In genomic region chr1:154567386-154568164, GRCh38 we compare ENCODE assay signal across 1 cellular context.
TF ChIP-seq lines count a peak whose summit lies in the region.

Gene CHRNB2 (plus strand): TSS chr1:154567778. CDS start chr1:154568045, 267 bp downstream.

TF ChIP-seq in HepG2, 621 proteins besides CTCF, POLR2A, EP300 and RAD21 (continued from another document and continues in another):
- TF ChIP-seq, protein P1, sequence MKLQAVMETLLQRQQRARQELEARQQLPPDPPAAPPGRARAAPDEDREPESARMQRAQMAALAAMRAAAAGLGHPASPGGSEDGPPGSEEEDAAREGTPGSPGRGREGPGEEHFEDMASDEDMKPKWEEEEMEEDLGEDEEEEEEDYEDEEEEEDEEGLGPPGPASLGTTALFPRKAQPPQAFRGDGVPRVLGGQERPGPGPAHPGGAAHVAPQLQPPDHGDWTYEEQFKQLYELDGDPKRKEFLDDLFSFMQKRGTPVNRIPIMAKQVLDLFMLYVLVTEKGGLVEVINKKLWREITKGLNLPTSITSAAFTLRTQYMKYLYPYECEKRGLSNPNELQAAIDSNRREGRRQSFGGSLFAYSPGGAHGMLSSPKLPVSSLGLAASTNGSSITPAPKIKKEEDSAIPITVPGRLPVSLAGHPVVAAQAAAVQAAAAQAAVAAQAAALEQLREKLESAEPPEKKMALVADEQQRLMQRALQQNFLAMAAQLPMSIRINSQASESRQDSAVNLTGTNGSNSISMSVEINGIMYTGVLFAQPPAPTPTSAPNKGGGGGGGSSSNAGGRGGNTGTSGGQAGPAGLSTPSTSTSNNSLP (IDR thresholded peaks at IDR 0.05; ENCODE audit: low read depth, low read length): no peak
- TF ChIP-seq TP53 (CRISPR knock-in tag; conservative IDR thresholded peaks at IDR 0.05) (no peak), EEA1 (CRISPR knock-in tag; IDR thresholded peaks at IDR 0.05; ENCODE audit: borderline replicate concordance) (peak; percentile 96; the same call in 1 of the 2 replicates), RFX5 (IDR thresholded peaks at IDR 0.05; ENCODE audit: low read depth, low read length) (no peak), FOXA3 (CRISPR knock-in tag; IDR thresholded peaks at IDR 0.05) (peak; percentile 61), HOXD1 (CRISPR knock-in tag; IDR thresholded peaks at IDR 0.05) (peak; percentile 86; the same call in 1 of the 2 replicates), WIZ (CRISPR knock-in tag; IDR thresholded peaks at IDR 0.05) (peak; percentile 98), HDAC2 (CRISPR knock-in tag; IDR thresholded peaks at IDR 0.05) (peak; percentile 55; the same call in 1 of the 2 replicates), KLF16 (CRISPR knock-in tag; IDR thresholded peaks at IDR 0.05) (peak in 1 of 2 experiments; percentile 96; a peak in 2 of 4 replicates), TERF1 (CRISPR knock-in tag; IDR thresholded peaks at IDR 0.05) (peak; percentile 86), ZNF781 (CRISPR knock-in tag; IDR thresholded peaks at IDR 0.05; ENCODE audit: borderline replicate concordance, not compliant biosample characterization) (no peak), ZNF710 (CRISPR knock-in tag; IDR thresholded peaks at IDR 0.05; ENCODE audit: borderline replicate concordance) (no peak), ARNTL (CRISPR knock-in tag; IDR thresholded peaks at IDR 0.05) (peak; percentile 83), CBX2 (IDR thresholded peaks at IDR 0.05; ENCODE audit: low read depth, low read length) (no peak), CBX2 (CRISPR knock-in tag; IDR thresholded peaks at IDR 0.05; ENCODE audit: low read depth) (no peak), ESRRA (CRISPR knock-in tag; IDR thresholded peaks at IDR 0.05; ENCODE audit: low read depth) (peak; percentile 68), NKX3-1 (CRISPR knock-in tag; IDR thresholded peaks at IDR 0.05) (peak; percentile 96), FOXK1 (CRISPR knock-in tag; IDR thresholded peaks at IDR 0.05; ENCODE audit: borderline replicate concordance, low read depth) (peak; percentile 62; the same call in 1 of the 2 replicates), HOXA3 (CRISPR knock-in tag; IDR thresholded peaks at IDR 0.05) (peak; percentile 85), SP140L (CRISPR knock-in tag; IDR thresholded peaks at IDR 0.05; ENCODE audit: borderline replicate concordance) (peak; percentile 91; the same call in 1 of the 2 replicates), PAF1 (CRISPR knock-in tag; IDR thresholded peaks at IDR 0.05) (no peak), NFKBIZ (CRISPR knock-in tag; IDR thresholded peaks at IDR 0.05) (peak; percentile 90), ZC3H4 (CRISPR knock-in tag; IDR thresholded peaks at IDR 0.05; ENCODE audit: borderline replicate concordance) (no peak; the same call in 1 of the 2 replicates), ZNF737 (CRISPR knock-in tag; IDR thresholded peaks at IDR 0.05; ENCODE audit: borderline replicate concordance) (no peak), ZNF367 (CRISPR knock-in tag; IDR thresholded peaks at IDR 0.05; ENCODE audit: borderline replicate concordance) (peak; percentile 76; the same call in 1 of the 2 replicates), MXD1 (CRISPR knock-in tag; IDR thresholded peaks at IDR 0.05) (peak; percentile 91), ATF7 (IDR thresholded peaks at IDR 0.05) (no peak), ATF7 (CRISPR knock-in tag; IDR thresholded peaks at IDR 0.05) (no peak), ZNF652 (CRISPR knock-in tag; IDR thresholded peaks at IDR 0.05; ENCODE audit: borderline replicate concordance, low read depth) (no peak), TBL1XR1 (IDR thresholded peaks at IDR 0.05; ENCODE audit: borderline replicate concordance, low read length, partially characterized antibody) (no peak), AGO1 (IDR thresholded peaks at IDR 0.05; ENCODE audit: low read depth, low read length, poor library complexity, severe bottlenecking) (no peak), ZNF75D (CRISPR knock-in tag; IDR thresholded peaks at IDR 0.05; ENCODE audit: borderline replicate concordance) (no peak), ZNF496 (CRISPR knock-in tag; IDR thresholded peaks at IDR 0.05; ENCODE audit: insufficient replicate concordance) (no peak), ZNF569 (CRISPR knock-in tag; IDR thresholded peaks at IDR 0.05; ENCODE audit: borderline replicate concordance) (no peak), ZNF333 (CRISPR knock-in tag; IDR thresholded peaks at IDR 0.05; ENCODE audit: borderline replicate concordance) (peak; percentile 97; the same call in 1 of the 2 replicates), HNRNPLL (IDR thresholded peaks at IDR 0.05; ENCODE audit: low read depth, low read length, poor library complexity, severe bottlenecking) (peak; percentile 40), MED1 (CRISPR knock-in tag; IDR thresholded peaks at IDR 0.05) (peak; percentile 79), REPIN1 (CRISPR knock-in tag; IDR thresholded peaks at IDR 0.05; ENCODE audit: borderline replicate concordance, low read depth) (peak; percentile 84), MTF1 (CRISPR knock-in tag; IDR thresholded peaks at IDR 0.05) (peak; percentile 80; the same call in 1 of the 2 replicates), ZNF24 (IDR thresholded peaks at IDR 0.05) (no peak), ZNF816 (CRISPR knock-in tag; IDR thresholded peaks at IDR 0.05; ENCODE audit: borderline replicate concordance) (peak; percentile 94; the same call in 1 of the 2 replicates), ZNF850 (CRISPR knock-in tag; conservative IDR thresholded peaks at IDR 0.05) (peak; percentile 90; the same call in 1 of the 2 replicates), KLF6 (CRISPR knock-in tag; IDR thresholded peaks at IDR 0.05) (peak; percentile 99), ZNF232 (CRISPR knock-in tag; IDR thresholded peaks at IDR 0.05; ENCODE audit: borderline replicate concordance) (peak; percentile 96; the same call in 1 of the 2 replicates), JUND (CRISPR knock-in tag; IDR thresholded peaks at IDR 0.05) (peak; percentile 73; the same call in 1 of the 2 replicates)
- TF ChIP-seq, protein P2, sequence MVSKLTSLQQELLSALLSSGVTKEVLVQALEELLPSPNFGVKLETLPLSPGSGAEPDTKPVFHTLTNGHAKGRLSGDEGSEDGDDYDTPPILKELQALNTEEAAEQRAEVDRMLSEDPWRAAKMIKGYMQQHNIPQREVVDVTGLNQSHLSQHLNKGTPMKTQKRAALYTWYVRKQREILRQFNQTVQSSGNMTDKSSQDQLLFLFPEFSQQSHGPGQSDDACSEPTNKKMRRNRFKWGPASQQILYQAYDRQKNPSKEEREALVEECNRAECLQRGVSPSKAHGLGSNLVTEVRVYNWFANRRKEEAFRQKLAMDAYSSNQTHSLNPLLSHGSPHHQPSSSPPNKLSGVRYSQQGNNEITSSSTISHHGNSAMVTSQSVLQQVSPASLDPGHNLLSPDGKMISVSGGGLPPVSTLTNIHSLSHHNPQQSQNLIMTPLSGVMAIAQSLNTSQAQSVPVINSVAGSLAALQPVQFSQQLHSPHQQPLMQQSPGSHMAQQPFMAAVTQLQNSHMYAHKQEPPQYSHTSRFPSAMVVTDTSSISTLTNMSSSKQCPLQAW (CRISPR knock-in tag; IDR thresholded peaks at IDR 0.05): 0 out of 2 replicates have a peak, but pooled peaks have one; percentile 19
- TF ChIP-seq, protein P3, sequence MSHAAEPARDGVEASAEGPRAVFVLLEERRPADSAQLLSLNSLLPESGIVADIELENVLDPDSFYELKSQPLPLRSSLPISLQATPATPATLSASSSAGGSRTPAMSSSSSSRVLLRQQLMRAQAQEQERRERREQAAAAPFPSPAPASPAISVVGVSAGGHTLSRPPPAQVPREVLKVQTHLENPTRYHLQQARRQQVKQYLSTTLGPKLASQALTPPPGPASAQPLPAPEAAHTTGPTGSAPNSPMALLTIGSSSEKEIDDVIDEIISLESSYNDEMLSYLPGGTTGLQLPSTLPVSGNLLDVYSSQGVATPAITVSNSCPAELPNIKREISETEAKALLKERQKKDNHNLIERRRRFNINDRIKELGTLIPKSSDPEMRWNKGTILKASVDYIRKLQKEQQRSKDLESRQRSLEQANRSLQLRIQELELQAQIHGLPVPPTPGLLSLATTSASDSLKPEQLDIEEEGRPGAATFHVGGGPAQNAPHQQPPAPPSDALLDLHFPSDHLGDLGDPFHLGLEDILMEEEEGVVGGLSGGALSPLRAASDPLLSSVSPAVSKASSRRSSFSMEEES (CRISPR knock-in tag; IDR thresholded peaks at IDR 0.05): peak; percentile 85
- TF ChIP-seq, protein P4, sequence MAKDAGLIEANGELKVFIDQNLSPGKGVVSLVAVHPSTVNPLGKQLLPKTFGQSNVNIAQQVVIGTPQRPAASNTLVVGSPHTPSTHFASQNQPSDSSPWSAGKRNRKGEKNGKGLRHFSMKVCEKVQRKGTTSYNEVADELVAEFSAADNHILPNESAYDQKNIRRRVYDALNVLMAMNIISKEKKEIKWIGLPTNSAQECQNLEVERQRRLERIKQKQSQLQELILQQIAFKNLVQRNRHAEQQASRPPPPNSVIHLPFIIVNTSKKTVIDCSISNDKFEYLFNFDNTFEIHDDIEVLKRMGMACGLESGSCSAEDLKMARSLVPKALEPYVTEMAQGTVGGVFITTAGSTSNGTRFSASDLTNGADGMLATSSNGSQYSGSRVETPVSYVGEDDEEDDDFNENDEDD (CRISPR knock-in tag; IDR thresholded peaks at IDR 0.05; ENCODE audit: borderline replicate concordance): peak; percentile 51; the same call in 1 of the 2 replicates
- TF ChIP-seq, protein P5, sequence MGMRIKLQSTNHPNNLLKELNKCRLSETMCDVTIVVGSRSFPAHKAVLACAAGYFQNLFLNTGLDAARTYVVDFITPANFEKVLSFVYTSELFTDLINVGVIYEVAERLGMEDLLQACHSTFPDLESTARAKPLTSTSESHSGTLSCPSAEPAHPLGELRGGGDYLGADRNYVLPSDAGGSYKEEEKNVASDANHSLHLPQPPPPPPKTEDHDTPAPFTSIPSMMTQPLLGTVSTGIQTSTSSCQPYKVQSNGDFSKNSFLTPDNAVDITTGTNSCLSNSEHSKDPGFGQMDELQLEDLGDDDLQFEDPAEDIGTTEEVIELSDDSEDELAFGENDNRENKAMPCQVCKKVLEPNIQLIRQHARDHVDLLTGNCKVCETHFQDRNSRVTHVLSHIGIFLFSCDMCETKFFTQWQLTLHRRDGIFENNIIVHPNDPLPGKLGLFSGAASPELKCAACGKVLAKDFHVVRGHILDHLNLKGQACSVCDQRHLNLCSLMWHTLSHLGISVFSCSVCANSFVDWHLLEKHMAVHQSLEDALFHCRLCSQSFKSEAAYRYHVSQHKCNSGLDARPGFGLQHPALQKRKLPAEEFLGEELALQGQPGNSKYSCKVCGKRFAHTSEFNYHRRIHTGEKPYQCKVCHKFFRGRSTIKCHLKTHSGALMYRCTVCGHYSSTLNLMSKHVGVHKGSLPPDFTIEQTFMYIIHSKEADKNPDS (CRISPR knock-in tag; IDR thresholded peaks at IDR 0.05): no peak
- TF ChIP-seq, protein P6, sequence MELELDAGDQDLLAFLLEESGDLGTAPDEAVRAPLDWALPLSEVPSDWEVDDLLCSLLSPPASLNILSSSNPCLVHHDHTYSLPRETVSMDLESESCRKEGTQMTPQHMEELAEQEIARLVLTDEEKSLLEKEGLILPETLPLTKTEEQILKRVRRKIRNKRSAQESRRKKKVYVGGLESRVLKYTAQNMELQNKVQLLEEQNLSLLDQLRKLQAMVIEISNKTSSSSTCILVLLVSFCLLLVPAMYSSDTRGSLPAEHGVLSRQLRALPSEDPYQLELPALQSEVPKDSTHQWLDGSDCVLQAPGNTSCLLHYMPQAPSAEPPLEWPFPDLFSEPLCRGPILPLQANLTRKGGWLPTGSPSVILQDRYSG (CRISPR knock-in tag; IDR thresholded peaks at IDR 0.05): peak; percentile 95
